In genomic region chr1:108691128-108691885, GRCh38 we compare ENCODE assay signal across 8 cellular contexts. TPM values are rescaled to one million over a fixed set of nuclear protein-coding genes. Genes with fewer than 3 reads are reported as not detected.
DNase-seq lines count a peak whose midpoint lies in the region; ATAC-seq and TF ChIP-seq lines count a peak whose summit lies in the region.

No MANE protein-coding gene starts in this region.

- H3K4me1 Mint-ChIP-seq in T-cell = peaks cover 35 to 49% (median 36%) of the 10 kb centered on the region in 3 donors
- peaks cover 3% of the 10 kb centered on the region for H3K4me1 Mint-ChIP-seq in glutamatergic neuron (ENCODE audit: low read depth, unreplicated experiment)

- ATAC-seq in GM21786 (IDR thresholded peaks at IDR 0.05; ENCODE audit: unreplicated experiment) (peak; percentile 0), T-cell (replicated peaks in 1 of 4) (no peak), GM21737 (IDR thresholded peaks at IDR 0.05; ENCODE audit: unreplicated experiment) (no peak)

- WGBS in sigmoid colon, 2 donors = 10 to 17% methylated on average over 11 of the region's 11 CpGs

- no peaks in the 10 kb centered on the region for H3K9me3 ChIP-seq in sigmoid colon

- DNase-seq in AG10803 (ENCODE audit: low read depth) = no peak
- DNase-seq in T-cell = no peak
- DNase-seq in glutamatergic neuron = no peak
- DNase-seq in sigmoid colon = no peak
- DNase-seq in NCI-H524 (lab: John Stamatoyannopoulos, UW) = no peak
- no peak for DNase-seq in retina

- intact Hi-C loops in sigmoid colon (cut with DNase I) = loop anchor here (2.0 to 10.0 kb wide), 2 partner anchors 129 to 203 kb away; no protein-coding TSS in a partner anchor

- CTCF ChIA-PET in T-cell (lab: Charles Lee) = interaction anchor here (0.8 to 3.4 kb wide), 26 partner anchors 9 to 491 kb away, joined by 3 to 36 read pairs (median 5); partner anchors contain the start of genes EEIG2 (in 1 of the 2), FNDC7 (in 1 of the 2), HENMT1 (in 1 of the 2) and SLC25A24 (in 1 of the 2)

- peak overlapping the region; percentile 86 for H3K4me3 ChIP-seq in AG10803 (ENCODE audit: low read length)
- peak overlapping the region; percentile 84 to 88 (median 86) for H3K4me3 ChIP-seq in sigmoid colon

- H3K27ac Mint-ChIP-seq in T-cell = peak overlapping the region; percentile 95 to 98
- H3K27ac Mint-ChIP-seq in glutamatergic neuron (ENCODE audit: unreplicated experiment) = peak overlapping the region; percentile 97

- peak overlapping the region; percentile 96 to 98 (median 97) for H3K27ac ChIP-seq in sigmoid colon

- H3K9me3 Mint-ChIP-seq in T-cell (no peaks in the 10 kb centered on the region), glutamatergic neuron (ENCODE audit: unreplicated experiment) (peaks cover 9% of the 10 kb centered on the region)

- no peaks in the 10 kb centered on the region for H3K27me3 Mint-ChIP-seq in T-cell
- H3K27me3 Mint-ChIP-seq in glutamatergic neuron (ENCODE audit: unreplicated experiment) = peaks cover 19% of the 10 kb centered on the region

- H3K36me3 ChIP-seq in sigmoid colon = peaks cover 0 to 9% (median 4%) of the 10 kb centered on the region in 4 donors

- H3K27me3 ChIP-seq in sigmoid colon = no peaks in the 10 kb centered on the region

- no peak for TF ChIP-seq EP300 in sigmoid colon (IDR thresholded peaks at IDR 0.05)

- H3K4me1 ChIP-seq in sigmoid colon = peaks cover 0 to 35% (median 33%) of the 10 kb centered on the region in 4 donors

- H3K36me3 Mint-ChIP-seq in T-cell (peaks cover 4% of the 10 kb centered on the region), glutamatergic neuron (ENCODE audit: unreplicated experiment) (no peaks in the 10 kb centered on the region)

- TF ChIP-seq CTCF in AG10803 (conservative IDR thresholded peaks at IDR 0.05; ENCODE audit: low read length) = no peak
- no peak for TF ChIP-seq CTCF in glutamatergic neuron (IDR thresholded peaks at IDR 0.05; ENCODE audit: partially characterized antibody, unreplicated experiment)
- TF ChIP-seq CTCF in sigmoid colon (IDR thresholded peaks at IDR 0.05) = no peak

- POLR2A ChIA-PET in T-cell (lab: Charles Lee) = interaction anchor here (0.6 to 2.9 kb wide), 14 partner anchors 11 to 608 kb away, joined by 3 to 34 read pairs (median 7); partner anchors contain the start of genes HENMT1 (in 2 of the 2) and EEIG2 (in 1 of the 2)

- TF ChIP-seq POLR2A in sigmoid colon (IDR thresholded peaks at IDR 0.05) = no peak

- H3K4me3 Mint-ChIP-seq in T-cell (peak overlapping the region; percentile 94 to 97 (median 96)), glutamatergic neuron (ENCODE audit: unreplicated experiment) (peak overlapping the region; percentile 99)

RNA-seq across cellular contexts. Expression of gene PRPF38B, which starts 0.8 kb away (rescaled TPM):
- total RNA-seq in T-cell (100 to 1,000 TPM; 109 to 130 (median 110) TPM), glutamatergic neuron (ENCODE audit: unreplicated experiment) (52.2 TPM), sigmoid colon (10 to 100 TPM; 24.7 to 28.0 (median 26.1) TPM)
- 10 to 100 TPM; 13.8 to 31.3 (median 15.0) TPM for polyA plus RNA-seq in sigmoid colon

RNA-seq across cellular contexts. Expression of gene FNDC7, which starts 21.4 kb away (rescaled TPM):
- total RNA-seq in T-cell (under 1 TPM; 0.13 to 0.29 (median 0.25) TPM), glutamatergic neuron (ENCODE audit: unreplicated experiment) (not detected), sigmoid colon (not detected)
- not detected for polyA plus RNA-seq in sigmoid colon

RNA-seq across cellular contexts. Expression of gene HENMT1, which starts 30.4 kb away (rescaled TPM):
- total RNA-seq in T-cell (10 to 100 TPM; 11.0 to 20.2 (median 16.0) TPM), glutamatergic neuron (ENCODE audit: unreplicated experiment) (15.9 TPM), sigmoid colon (1 to 10 TPM; 2.2 to 3.9 (median 2.6) TPM)
- 10 to 100 TPM; 10.9 to 13.6 (median 12.0) TPM for polyA plus RNA-seq in sigmoid colon

RNA-seq across cellular contexts. Expression of gene STXBP3, which starts 55.2 kb away (rescaled TPM):
- total RNA-seq in T-cell (10 to 100 TPM; 52.8 to 66.2 (median 59.9) TPM), glutamatergic neuron (ENCODE audit: unreplicated experiment) (19.5 TPM), sigmoid colon (100 to 1,000 TPM in 2 of 4 donors, 10 to 100 TPM in 2; 48.2 to 105 (median 94.1) TPM)
- 10 to 100 TPM; 30.3 to 60.1 (median 52.3) TPM for polyA plus RNA-seq in sigmoid colon
